Comparison of ENCODE assay signal across 14 cellular contexts in the genomic region with DNA sequence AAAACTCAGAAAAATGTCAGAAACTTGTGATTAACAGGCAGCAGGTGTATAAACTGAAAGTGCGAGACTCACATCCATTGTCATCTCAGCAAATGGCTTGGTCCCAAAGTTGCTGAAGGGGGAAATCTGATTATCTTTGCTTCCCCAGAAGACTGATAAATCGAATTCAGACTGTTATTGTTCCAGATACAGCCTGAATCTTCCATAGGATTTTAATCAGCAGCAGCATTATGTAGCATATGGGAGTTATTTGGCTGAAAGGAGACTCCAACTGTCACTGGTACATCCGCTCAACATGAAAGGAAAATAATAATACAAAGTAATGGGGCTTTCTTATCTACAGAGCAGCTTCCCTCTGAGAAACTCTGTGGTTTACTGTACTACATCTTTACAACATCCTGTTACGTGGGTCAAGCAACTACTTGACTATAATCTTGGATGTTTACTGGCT.
DNase-seq lines count a peak whose midpoint lies in the region; ATAC-seq and TF ChIP-seq lines count a peak whose summit lies in the region.
"Had no signal": no experiment of that assay in that cellular context is flagged by ENCODE, and none has a peak within 500 bp of the region (broad histone marks: within the 10 kb centered on the region; RNA-seq: fewer than 3 reads in every experiment).

No MANE protein-coding gene starts in this region.

- H3K4me2 ChIP-seq in smooth muscle cell = peak overlapping the region; percentile 76

- CTCF ChIA-PET in naive thymus-derived CD4-positive, alpha-beta T cell (lab: Charles Lee) = no interaction called here

- H3K27me3 ChIP-seq in smooth muscle cell (ENCODE audit: low read depth) = no peaks in the 10 kb centered on the region
- H3K27me3 ChIP-seq in spleen (replicated peaks in 1 of 7) = no peaks in the 10 kb centered on the region
- no peaks in the 10 kb centered on the region for H3K27me3 ChIP-seq in naive thymus-derived CD4-positive, alpha-beta T cell (ENCODE audit: control insufficient read depth in 2 of 2, insufficient read depth in 2 of 2, low read length in 2 of 2)
- H3K27me3 ChIP-seq: body of pancreas, esophagus squamous epithelium had no signal

- TF ChIP-seq POLR2A in spleen (IDR thresholded peaks at IDR 0.05) = no peak

- H3K79me2 ChIP-seq in smooth muscle cell (ENCODE audit: low read depth) = no peaks in the 10 kb centered on the region

- H3K27ac ChIP-seq in smooth muscle cell (ENCODE audit: low read depth) = peak overlapping the region; percentile 95
- H3K27ac ChIP-seq in spleen = no peak overlapping the region
- H3K27ac ChIP-seq in naive thymus-derived CD4-positive, alpha-beta T cell (ENCODE audit: low read depth, low read length) = no peak overlapping the region
- H3K27ac ChIP-seq: 22Rv1, body of pancreas, esophagus squamous epithelium had no signal

- DNase-seq in NCI-H2171 treated with DMSO at 0.1 percent for 48 hours (lab: John Stamatoyannopoulos, UW) (peak; percentile 57), NCI-H2171 (lab: John Stamatoyannopoulos, UW) (no peak), NCI-H82 treated with DMSO at 0.1 percent for 48 hours (lab: John Stamatoyannopoulos, UW; ENCODE audit: unreplicated experiment) (peak; percentile 44), choroid plexus epithelial cell (ENCODE audit: low read depth) (peak; percentile 76), smooth muscle cell (lab: John Stamatoyannopoulos, UW; ENCODE audit: unreplicated experiment) (no peak), spleen (no peak)
- DNase-seq in naive thymus-derived CD4-positive, alpha-beta T cell = no peak
- DNase-seq: activated T-cell treated with anti-CD3 and anti-CD28 coated beads, Interleukin-2, amount 50 U/mL, for 24 hours; body of pancreas; esophagus squamous epithelium; natural killer cell; RPMI8226 had no signal

- H3K4me1 ChIP-seq in smooth muscle cell (ENCODE audit: low read depth) (peaks cover 45% of the 10 kb centered on the region), spleen (no peaks in the 10 kb centered on the region)
- H3K4me1 ChIP-seq in naive thymus-derived CD4-positive, alpha-beta T cell (ENCODE audit: control insufficient read depth in 2 of 2, insufficient read depth in 2 of 2, low read length in 2 of 2) = no peaks in the 10 kb centered on the region
- H3K4me1 ChIP-seq: body of pancreas, esophagus squamous epithelium had no signal

- H3K9me3 Mint-ChIP-seq in naive thymus-derived CD4-positive, alpha-beta T cell = peaks cover 1 to 9% (median 4%) of the 10 kb centered on the region in 11 donors

- POLR2A ChIA-PET in naive thymus-derived CD4-positive, alpha-beta T cell (lab: Charles Lee) = no interaction called here

- H3K27me3 Mint-ChIP-seq in naive thymus-derived CD4-positive, alpha-beta T cell = peaks cover 0 to 5% (median 0%) of the 10 kb centered on the region in 5 donors
- H3K27me3 Mint-ChIP-seq: activated T-cell treated with anti-CD3 and anti-CD28 coated beads, Interleukin-2, amount 50 U/mL, for 24 hours had no signal

- 29% methylated on average over 4 of the region's 4 CpGs for WGBS in smooth muscle cell (ENCODE audit: low lambda C conversion rate)
- 22 to 40% (median 34%) methylated on average over 4 of the region's 4 CpGs for WGBS in spleen, 5 donors

- peak overlapping the region in 1 of 10 donors; percentile 0 for H3K4me3 Mint-ChIP-seq in naive thymus-derived CD4-positive, alpha-beta T cell
- H3K4me3 Mint-ChIP-seq: activated T-cell treated with anti-CD3 and anti-CD28 coated beads, Interleukin-2, amount 50 U/mL, for 24 hours; natural killer cell had no signal

- H3K9me3 ChIP-seq in smooth muscle cell (replicated peaks; ENCODE audit: low read depth) (peaks cover 2% of the 10 kb centered on the region), spleen (peaks cover 0 to 11% (median 3%) of the 10 kb centered on the region in 8 donors)
- H3K9me3 ChIP-seq in naive thymus-derived CD4-positive, alpha-beta T cell (ENCODE audit: control insufficient read depth in 2 of 3, low read length in 3 of 3) = no peaks in the 10 kb centered on the region
- H3K9me3 ChIP-seq: body of pancreas, esophagus squamous epithelium had no signal

- no peak overlapping the region for H3K4me3 ChIP-seq in choroid plexus epithelial cell (ENCODE audit: low read depth, low read length)
- H3K4me3 ChIP-seq in smooth muscle cell = no peak overlapping the region
- H3K4me3 ChIP-seq in spleen = no peak overlapping the region
- H3K4me3 ChIP-seq in naive thymus-derived CD4-positive, alpha-beta T cell (ENCODE audit: low read length) = no peak overlapping the region
- H3K4me3 ChIP-seq: body of pancreas, esophagus squamous epithelium had no signal

- no peaks in the 10 kb centered on the region for H3K36me3 Mint-ChIP-seq in naive thymus-derived CD4-positive, alpha-beta T cell
- H3K36me3 Mint-ChIP-seq: natural killer cell had no signal

- H3K27ac Mint-ChIP-seq in naive thymus-derived CD4-positive, alpha-beta T cell = peak overlapping the region in 1 of 9 donors; percentile 55
- H3K27ac Mint-ChIP-seq: activated T-cell treated with anti-CD3 and anti-CD28 coated beads, Interleukin-2, amount 50 U/mL, for 24 hours; natural killer cell had no signal

- H3K4me1 Mint-ChIP-seq in naive thymus-derived CD4-positive, alpha-beta T cell = peaks cover 0 to 18% (median 5%) of the 10 kb centered on the region in 7 donors

- H2AFZ ChIP-seq in smooth muscle cell (ENCODE audit: low read depth) = peak overlapping the region; percentile 46

- TF ChIP-seq CTCF in choroid plexus epithelial cell (conservative IDR thresholded peaks at IDR 0.05; ENCODE audit: low read depth, low read length) = no peak
- no peak for TF ChIP-seq CTCF in smooth muscle cell (IDR thresholded peaks at IDR 0.05; ENCODE audit: borderline replicate concordance, insufficient read depth, poor library complexity, severe bottlenecking)
- no peak for TF ChIP-seq CTCF in spleen (IDR thresholded peaks at IDR 0.05 in 8 of 11, conservative IDR thresholded peaks at IDR 0.05 in 3 of 11)

- H3K9ac ChIP-seq in smooth muscle cell (ENCODE audit: low read depth) = peak overlapping the region; percentile 42

- H3K36me3 ChIP-seq in smooth muscle cell (ENCODE audit: low read depth) (peaks cover 2% of the 10 kb centered on the region), spleen (no peaks in the 10 kb centered on the region)
- no peaks in the 10 kb centered on the region for H3K36me3 ChIP-seq in naive thymus-derived CD4-positive, alpha-beta T cell (ENCODE audit: control insufficient read depth in 2 of 3, insufficient read depth in 3 of 3, low read length in 3 of 3)
- H3K36me3 ChIP-seq: esophagus squamous epithelium had no signal

- intact Hi-C loops in spleen (cut with DNase I; ENCODE audit: low total_unique reads) = no loop called here
- intact Hi-C loops in naive thymus-derived CD4-positive, alpha-beta T cell (cut with micrococcal nuclease) = no loop called here

- ATAC-seq in HG03280 (IDR thresholded peaks at IDR 0.05; ENCODE audit: unreplicated experiment) = no peak
- no peak for ATAC-seq in naive thymus-derived CD4-positive, alpha-beta T cell
- ATAC-seq: body of pancreas, natural killer cell had no signal

- H4K20me1 ChIP-seq in smooth muscle cell (ENCODE audit: low read depth) = no peaks in the 10 kb centered on the region

- peaks cover 7% of the 10 kb centered on the region for H3F3A ChIP-seq in smooth muscle cell (ENCODE audit: low read depth)

Comparison
In these comparisons a context has a peak if more than half of its experiments do, and no peak if none do; other contexts are left out.
1. DNase-seq: peak in NCI-H2171 treated with DMSO at 0.1 percent for 48 hours (single experiment), NCI-H82 treated with DMSO at 0.1 percent for 48 hours (single experiment) and choroid plexus epithelial cell (single experiment); none in NCI-H2171 (single experiment), smooth muscle cell (single experiment), spleen (single experiment) and naive thymus-derived CD4-positive, alpha-beta T cell (0 of 9).